ENCODE assay signal across 36 cellular contexts in the genomic region with DNA sequence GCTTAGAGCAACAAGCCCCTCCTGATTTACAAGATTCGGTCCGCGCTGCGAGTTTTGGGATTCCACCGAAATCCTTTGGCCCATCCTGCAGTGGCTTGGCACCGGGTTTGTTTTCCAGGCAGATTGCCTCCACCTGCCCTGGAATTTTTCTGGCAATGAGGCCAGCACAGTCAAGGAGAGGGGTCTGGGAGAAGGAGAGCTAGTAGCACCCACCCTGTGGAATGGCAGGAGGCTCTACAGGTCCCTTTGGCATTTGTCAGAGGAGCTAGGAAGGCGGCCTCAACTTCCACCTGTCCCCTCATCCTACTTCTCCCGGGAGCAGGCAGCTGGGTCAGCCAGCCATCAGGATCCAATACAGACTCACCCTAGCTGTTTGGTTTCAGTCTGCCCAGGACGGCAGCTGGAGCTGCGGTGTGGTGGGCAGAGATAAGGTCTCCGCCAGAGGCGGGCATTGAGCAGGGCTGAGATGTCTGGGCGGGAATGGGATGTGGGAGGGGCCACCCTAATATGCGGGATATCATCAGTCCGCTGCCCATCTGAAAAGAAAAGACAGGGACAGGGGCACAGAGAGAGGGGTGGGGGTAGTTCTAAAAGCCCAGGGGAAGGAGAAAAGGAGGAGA. TPM values are rescaled to one million over a fixed set of nuclear protein-coding genes. Genes with fewer than 3 reads are reported as not detected.
"Had no signal": no experiment of that assay in that cellular context is flagged by ENCODE, and none has a peak within 500 bp of the region (broad histone marks: within the 10 kb centered on the region; RNA-seq: fewer than 3 reads in every experiment).

No MANE protein-coding gene starts in this region.

- H3K36me3 ChIP-seq: esophagus muscularis mucosa, gastroesophageal sphincter, heart left ventricle, left lung, ovary, sigmoid colon, thoracic aorta, transverse colon, upper lobe of right lung, uterus had no signal

- H3K4me1 Mint-ChIP-seq: stimulated activated effector memory CD8-positive, alpha-beta T cell treated with anti-CD3 and anti-CD28 coated beads, Interleukin-12 subunit alpha, Interleukin-12 subunit beta, amount 100 ng/mL, for 72 hours had no signal

- DNase-seq: effector CD4-positive, alpha-beta T cell; foreskin keratinocyte; heart left ventricle; left cardiac atrium; mesendoderm; midbrain; naive thymus-derived CD4-positive, alpha-beta T cell; nephron progenitor cell; occipital lobe; ovary; posterior cingulate gyrus; psoas muscle; right cardiac atrium; sigmoid colon; stimulated activated CD4-positive, alpha-beta T cell treated with anti-CD3 and anti-CD28 coated beads, Interleukin-2, amount 100 ng/mL, for 24 hours; stimulated activated CD4-positive, alpha-beta T cell treated with anti-CD3 and anti-CD28 coated beads, Interleukin-4, amount 100 ng/mL, for 24 hours; stimulated activated naive CD8-positive, alpha-beta T cell treated with anti-CD3 and anti-CD28 coated beads, Interleukin-15, Interleukin-2, amounts not matched to agents 100 U/mL and 50 U/mL, for 24 hours; transverse colon; upper lobe of right lung; uterus had no signal

- H3K4me2 ChIP-seq: hepatocyte had no signal

- H3K36me3 Mint-ChIP-seq: naive thymus-derived CD4-positive, alpha-beta T cell; stimulated activated effector memory CD8-positive, alpha-beta T cell treated with anti-CD3 and anti-CD28 coated beads, Interleukin-12 subunit alpha, Interleukin-12 subunit beta, amount 100 ng/mL, for 72 hours had no signal

- H2AFZ ChIP-seq: hepatocyte had no signal

- H3K27me3 ChIP-seq: dorsolateral prefrontal cortex, esophagus muscularis mucosa, gastroesophageal sphincter, heart left ventricle, hepatocyte, ovary, sigmoid colon, transverse colon, uterus had no signal

- ATAC-seq: foreskin keratinocyte; gastroesophageal sphincter; heart left ventricle; left cardiac atrium; left lung; naive thymus-derived CD4-positive, alpha-beta T cell; psoas muscle; right cardiac atrium; stimulated activated effector memory CD8-positive, alpha-beta T cell treated with anti-CD3 and anti-CD28 coated beads, Interleukin-12 subunit alpha, Interleukin-12 subunit beta, amount 100 ng/mL, for 72 hours; stimulated activated naive CD8-positive, alpha-beta T cell treated with anti-CD3 and anti-CD28 coated beads, Interleukin-15, Interleukin-2, amounts not matched to agents 100 U/mL and 50 U/mL, for 24 hours; upper lobe of right lung had no signal

- H3K4me1 ChIP-seq: foreskin keratinocyte, left lung, psoas muscle had no signal

- H3K4me3 ChIP-seq: dorsolateral prefrontal cortex, esophagus muscularis mucosa, gastroesophageal sphincter, heart left ventricle, hepatocyte, left lung, ovary, psoas muscle, sigmoid colon, thoracic aorta, transverse colon, upper lobe of right lung, uterus had no signal

- H3K4me3 Mint-ChIP-seq: naive thymus-derived CD4-positive, alpha-beta T cell; nephron progenitor cell; stimulated activated effector memory CD8-positive, alpha-beta T cell treated with anti-CD3 and anti-CD28 coated beads, Interleukin-12 subunit alpha, Interleukin-12 subunit beta, amount 100 ng/mL, for 72 hours had no signal

- H3K27ac Mint-ChIP-seq: naive thymus-derived CD4-positive, alpha-beta T cell; nephron progenitor cell; stimulated activated effector memory CD8-positive, alpha-beta T cell treated with anti-CD3 and anti-CD28 coated beads, Interleukin-12 subunit alpha, Interleukin-12 subunit beta, amount 100 ng/mL, for 72 hours had no signal

- H3K27ac ChIP-seq: esophagus muscularis mucosa, foreskin keratinocyte, gastroesophageal sphincter, left lung, ovary, psoas muscle, sigmoid colon, thoracic aorta, transverse colon, upper lobe of right lung had no signal

- H3K9me3 ChIP-seq: esophagus muscularis mucosa, gastroesophageal sphincter, heart left ventricle, left lung, ovary, sigmoid colon, thoracic aorta, transverse colon, upper lobe of right lung, uterus had no signal

RNA-seq across cellular contexts. Expression of a gene that starts 37.8 kb away (rescaled TPM):
- total RNA-seq: endothelial cell of umbilical vein; epithelial cell of proximal tubule; lung microvascular endothelial cell; naive thymus-derived CD4-positive, alpha-beta T cell had no signal
- polyA plus RNA-seq: naive thymus-derived CD4-positive, alpha-beta T cell had no signal

RNA-seq across cellular contexts. Expression of a gene that starts 56.1 kb away (rescaled TPM):
- total RNA-seq: endothelial cell of umbilical vein; epithelial cell of proximal tubule; esophagus muscularis mucosa; fibroblast of lung; foreskin keratinocyte; gastroesophageal sphincter; heart left ventricle; hepatocyte; kidney epithelial cell; left cardiac atrium; left lung; lower leg skin; lung microvascular endothelial cell; mucosa of gallbladder; naive thymus-derived CD4-positive, alpha-beta T cell; occipital lobe; ovary; psoas muscle; renal cortical epithelial cell; right cardiac atrium; sigmoid colon; skeletal muscle tissue; thoracic aorta; transverse colon; upper lobe of right lung; uterus had no signal
- polyA plus RNA-seq: endothelial cell of umbilical vein; fibroblast of lung; foreskin keratinocyte; heart left ventricle; naive thymus-derived CD4-positive, alpha-beta T cell; psoas muscle; right cardiac atrium; sigmoid colon had no signal
